ENCODE assay signal across 27 cellular contexts in the genomic region with DNA sequence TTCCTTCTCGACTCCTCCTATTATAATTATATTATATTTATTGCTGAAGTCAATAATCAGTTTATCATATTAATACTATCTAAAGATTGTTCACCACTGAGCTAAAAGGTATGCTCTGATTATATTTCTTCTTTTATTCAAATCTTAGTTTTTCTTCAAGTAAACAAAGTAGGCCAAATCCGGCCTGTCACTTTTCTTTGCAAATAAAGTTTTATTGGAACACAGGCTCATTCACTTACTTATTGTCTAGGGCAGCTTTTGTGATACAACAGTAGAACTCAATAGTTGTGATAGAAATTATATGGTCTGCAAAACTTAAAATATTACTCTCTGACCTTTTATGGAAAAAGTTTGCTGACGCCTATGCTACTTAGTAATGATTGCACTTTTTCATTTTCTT.
"Had no signal": no experiment of that assay in that cellular context is flagged by ENCODE, and none has a peak within 500 bp of the region (broad histone marks: within the 10 kb centered on the region; RNA-seq: fewer than 3 reads in every experiment).

No MANE protein-coding gene starts in this region.

- DNase-seq: stimulated activated CD4-positive, alpha-beta T cell treated with anti-CD3 and anti-CD28 coated beads, Interleukin-2, amount 100 ng/mL, for 48 hours; stimulated activated CD4-positive, alpha-beta T cell treated with anti-CD3 and anti-CD28 coated beads, Interleukin-4, amount 100 ng/mL, for 1 hour; stimulated activated CD4-positive, alpha-beta T cell treated with anti-CD3 and anti-CD28 coated beads, Interleukin-4, amount 100 ng/mL, for 24 hours; stimulated activated CD4-positive, alpha-beta T cell treated with anti-CD3 and anti-CD28 coated beads, Interleukin-4, amount 100 ng/mL, for 4 hours; stimulated activated CD8-positive, alpha-beta memory T cell treated with anti-CD3 and anti-CD28 coated beads, Interleukin-4, amount 100 ng/mL, for 48 hours; stimulated activated naive B cell treated with anti-CD40 and anti-IgM and Interleukin-4, amounts not matched to agents 10 μg/mL and 1 μg/mL and 100 μg/mL, for 72 hours; stimulated activated naive CD4-positive, alpha-beta T cell; stimulated activated naive CD4-positive, alpha-beta T cell treated with Interleukin-2 at 50 U/mL for 16 hours; stimulated activated naive CD8-positive, alpha-beta T cell treated with anti-CD3 and anti-CD28 coated beads, Interleukin-15, amount 100 ng/mL, for 72 hours; stimulated activated naive CD8-positive, alpha-beta T cell treated with anti-CD3 and anti-CD28 coated beads, Interleukin-15, Interleukin-2, amounts not matched to agents 100 U/mL and 50 U/mL, for 24 hours; stomach; substantia nigra; testis; thyroid gland; tibial artery; transverse colon; trophoblast cell; upper lobe of left lung; upper lobe of right lung; uterus had no signal

- H3K4me1 ChIP-seq: stomach, suprapubic skin, testis, thyroid gland, tibial artery, tibial nerve, transverse colon, upper lobe of left lung, upper lobe of right lung, uterus, vagina had no signal

- H3K36me3 ChIP-seq: stomach, suprapubic skin, thoracic aorta, thyroid gland, tibial artery, tibial nerve, transverse colon, upper lobe of left lung, upper lobe of right lung, uterus, vagina had no signal

- H3K9me3 ChIP-seq: stomach, suprapubic skin, testis, thoracic aorta, thyroid gland, tibial artery, tibial nerve, transverse colon, upper lobe of left lung, upper lobe of right lung, uterus, vagina had no signal

- H3K4me3 ChIP-seq: stomach, suprapubic skin, testis, thoracic aorta, thyroid gland, tibial artery, tibial nerve, transverse colon, upper lobe of left lung, upper lobe of right lung, uterus, vagina had no signal

- ATAC-seq: stimulated activated effector memory CD8-positive, alpha-beta T cell treated with anti-CD3 and anti-CD28 coated beads, Interleukin-12 subunit alpha, Interleukin-12 subunit beta, amount 100 ng/mL, for 72 hours; stimulated activated memory B cell treated with anti-CD40 and anti-IgM and Interleukin-4, amounts not matched to agents 10 μg/mL and 1 μg/mL and 100 μg/mL, for 72 hours; stimulated activated naive B cell treated with anti-CD40 and anti-IgM and Interleukin-4, amounts not matched to agents 10 μg/mL and 1 μg/mL and 100 μg/mL, for 72 hours; stimulated activated naive CD8-positive, alpha-beta T cell treated with anti-CD3 and anti-CD28 coated beads, Interleukin-15, amount 100 ng/mL, for 72 hours; stimulated activated naive CD8-positive, alpha-beta T cell treated with anti-CD3 and anti-CD28 coated beads, Interleukin-15, Interleukin-2, amounts not matched to agents 100 U/mL and 50 U/mL, for 24 hours; upper lobe of right lung had no signal

- H3K27ac ChIP-seq: stomach, suprapubic skin, testis, thoracic aorta, thyroid gland, tibial artery, tibial nerve, transverse colon, upper lobe of left lung, upper lobe of right lung, uterus, vagina had no signal

- FAIRE-seq: urothelium cell line had no signal

- H3K27me3 ChIP-seq: stomach, suprapubic skin, testis, thyroid gland, tibial artery, tibial nerve, transverse colon, upper lobe of left lung, upper lobe of right lung, uterus, vagina had no signal
